8 cellular contexts compared by ENCODE assay signal in genomic region chr1:27521336-27522147, GRCh38. TPM values are rescaled to one million over a fixed set of nuclear protein-coding genes. Genes with fewer than 3 reads are reported as not detected.
DNase-seq lines count a peak whose midpoint lies in the region; ATAC-seq and TF ChIP-seq lines count a peak whose summit lies in the region.

No MANE protein-coding gene starts in this region.

- CTCF ChIA-PET in CD8-positive, alpha-beta memory T cell (lab: Charles Lee), result interaction anchor here (0.9 to 5.3 kb wide), 5 partner anchors 17 to 141 kb away, joined by 3 to 34 read pairs (median 3); no protein-coding TSS in a partner anchor

- peaks cover 73% of the 10 kb centered on the region for H3K4me1 ChIP-seq in CD8-positive, alpha-beta memory T cell (ENCODE audit: insufficient read depth, low read length)

- intact Hi-C loops in sciatic nerve (cut with DNase I), result no loop called here

- H3K27me3 Mint-ChIP-seq in CD8-positive, alpha-beta memory T cell, result no peaks in the 10 kb centered on the region
- H3K27me3 Mint-ChIP-seq in endothelial cell (ENCODE audit: unreplicated experiment), result peaks cover 16% of the 10 kb centered on the region

- POLR2A ChIA-PET in CD8-positive, alpha-beta memory T cell (lab: Charles Lee), result interaction anchor here (1.0 kb wide), 1 partner anchor 31 kb away, joined by 5 read pairs; the partner anchor contains the start of gene WASF2

- TF ChIP-seq CTCF in endothelial cell (IDR thresholded peaks at IDR 0.05; ENCODE audit: unreplicated experiment), result no peak

- H3K4me3 ChIP-seq in CD8-positive, alpha-beta memory T cell (ENCODE audit: low read length), result peak overlapping the region; percentile 72

- ATAC-seq in sciatic nerve (peak; percentile 3), GM18868 (IDR thresholded peaks at IDR 0.05; ENCODE audit: unreplicated experiment) (no peak), HG03432 (IDR thresholded peaks at IDR 0.05; ENCODE audit: unreplicated experiment) (no peak)

- H3K27ac Mint-ChIP-seq in CD8-positive, alpha-beta memory T cell, result peak overlapping the region; percentile 94 to 99 (median 96)
- peak overlapping the region; percentile 19 for H3K27ac Mint-ChIP-seq in endothelial cell (ENCODE audit: unreplicated experiment)

- H3K4me1 Mint-ChIP-seq in CD8-positive, alpha-beta memory T cell, result peaks cover 55 to 65% (median 65%) of the 10 kb centered on the region in 3 donors
- peaks cover 56% of the 10 kb centered on the region for H3K4me1 Mint-ChIP-seq in endothelial cell (ENCODE audit: unreplicated experiment)

- H3K36me3 ChIP-seq in CD8-positive, alpha-beta memory T cell (ENCODE audit: insufficient read depth, low read length), result no peaks in the 10 kb centered on the region

- H3K9me3 ChIP-seq in CD8-positive, alpha-beta memory T cell (ENCODE audit: low read length), result no peaks in the 10 kb centered on the region

- H3K36me3 Mint-ChIP-seq in CD8-positive, alpha-beta memory T cell, result peaks cover 0 to 4% (median 0%) of the 10 kb centered on the region in 3 donors
- H3K36me3 Mint-ChIP-seq in endothelial cell (ENCODE audit: low read depth, unreplicated experiment), result peaks cover 7% of the 10 kb centered on the region

- H3K9me3 Mint-ChIP-seq in CD8-positive, alpha-beta memory T cell, result no peaks in the 10 kb centered on the region
- H3K9me3 Mint-ChIP-seq in endothelial cell (ENCODE audit: unreplicated experiment), result no peaks in the 10 kb centered on the region

- H3K4me3 Mint-ChIP-seq in CD8-positive, alpha-beta memory T cell, result peak overlapping the region; percentile 86 to 96 (median 94)
- peak overlapping the region; percentile 82 for H3K4me3 Mint-ChIP-seq in endothelial cell (ENCODE audit: unreplicated experiment)

- peak overlapping the region; percentile 47 for H3K27ac ChIP-seq in CD8-positive, alpha-beta memory T cell (ENCODE audit: low read depth, low read length)

- peak; percentile 28 to 74 (median 65) for DNase-seq in CD8-positive, alpha-beta memory T cell
- DNase-seq in activated CD8-positive, alpha-beta memory T cell treated with anti-CD3 and anti-CD28 coated beads for 24 hours, result peak; percentile 87
- DNase-seq in endothelial cell (ENCODE audit: low spot score) (no peak), sciatic nerve (ENCODE audit: low spot score) (no peak), dedifferentiated amniotic fluid mesenchymal stem cell (ENCODE audit: extremely low spot score) (no peak), HCEC 1CT (no peak)

- no peaks in the 10 kb centered on the region for H3K27me3 ChIP-seq in CD8-positive, alpha-beta memory T cell (ENCODE audit: insufficient read depth, low read length, poor library complexity, severe bottlenecking)

RNA-seq across cellular contexts. Expression of gene WASF2, which starts 31.6 kb away (rescaled TPM):
- total RNA-seq in CD8-positive, alpha-beta memory T cell, result 100 to 1,000 TPM; 120 to 128 TPM
- 64.1 TPM for polyA plus RNA-seq in CD8-positive, alpha-beta memory T cell
- total RNA-seq in endothelial cell (ENCODE audit: unreplicated experiment) (272 TPM), sciatic nerve (183 TPM)

Comparison
In these comparisons a context has a peak if more than half of its experiments do, and no peak if none do; other contexts are left out.
1. DNase-seq: peak in CD8-positive, alpha-beta memory T cell (5 of 5) and activated CD8-positive, alpha-beta memory T cell treated with anti-CD3 and anti-CD28 coated beads for 24 hours (single experiment); none in endothelial cell (single experiment), sciatic nerve (single experiment), dedifferentiated amniotic fluid mesenchymal stem cell (single experiment) and HCEC 1CT (single experiment).